26 cellular contexts compared by ENCODE assay signal in the genomic region with DNA sequence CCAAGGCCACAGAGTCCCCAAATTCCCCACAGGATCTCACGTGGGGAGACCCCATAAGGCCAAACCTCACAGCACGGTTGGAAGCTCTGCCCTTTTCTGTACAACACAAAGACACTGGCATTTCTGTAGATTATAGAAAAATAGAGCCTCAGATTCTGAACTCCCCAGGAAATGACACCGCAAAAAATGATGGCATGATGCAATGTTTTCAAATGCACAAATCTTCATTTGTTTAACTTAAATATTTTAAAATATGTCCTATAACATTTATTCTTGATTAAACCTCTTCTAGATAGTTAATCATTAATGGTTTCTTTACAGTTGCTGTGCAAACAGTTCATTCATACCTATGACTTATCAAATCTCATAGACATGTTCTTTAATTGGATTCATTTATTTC. TPM values are rescaled to one million over a fixed set of nuclear protein-coding genes. Genes with fewer than 3 reads are reported as not detected.
"Had no signal": no experiment of that assay in that cellular context is flagged by ENCODE, and none has a peak within 500 bp of the region (broad histone marks: within the 10 kb centered on the region; RNA-seq: fewer than 3 reads in every experiment).

No MANE protein-coding gene starts in this region.

- H3K9me3 ChIP-seq: left lung, testis, uterus had no signal

- H3K36me3 ChIP-seq: cardiac muscle cell, left lung, neural progenitor cell, uterus, WERI-Rb-1 had no signal

- H3K36me3 Mint-ChIP-seq: activated CD8-positive, alpha-beta memory T cell treated with anti-CD3 and anti-CD28 coated beads, Interleukin-2, amount 10 ng/mL, durations not matched to agents 7 days and 5 days; mesothelial cell of epicardium; naive thymus-derived CD8-positive, alpha-beta T cell; neural progenitor cell had no signal

- H3K4me3 ChIP-seq: cardiac muscle cell, left lung, neural progenitor cell, testis, uterus had no signal

- DNase-seq: activated CD4-positive, alpha-beta T cell treated with anti-CD3 and anti-CD28 coated beads, Interleukin-2, amount 10 ng/mL, durations not matched to agents 7 days and 5 days; activated CD4-positive, CD25-positive, alpha-beta regulatory T cell treated with anti-CD3 and anti-CD28 coated beads, Interleukin-2, amount 50 U/mL, for 72 hours; activated CD8-positive, alpha-beta memory T cell treated with anti-CD3 and anti-CD28 coated beads, Interleukin-2, amount 10 ng/mL, durations not matched to agents 7 days and 5 days; activated CD8-positive, alpha-beta T cell treated with anti-CD3 and anti-CD28 coated beads for 36 hours; activated effector memory CD4-positive, alpha-beta T cell treated with anti-CD3 and anti-CD28 coated beads, Interleukin-2, amount 50 U/mL, for 16 hours; activated naive CD4-positive, alpha-beta T cell treated with anti-CD3 and anti-CD28 coated beads, Interleukin-2, amount 50 U/mL, for 16 hours; activated naive CD8-positive, alpha-beta T cell treated with anti-CD3 and anti-CD28 coated beads, Interleukin-2, amount 50 U/mL, for 24 hours; activated T-cell treated with anti-CD3 and anti-CD28 coated beads for 4 hours; effector CD4-positive, alpha-beta T cell; erythroblast; foreskin keratinocyte; kidney glomerular epithelial cell; left lung; naive thymus-derived CD8-positive, alpha-beta T cell; stimulated activated CD4-positive, alpha-beta T cell treated with anti-CD3 and anti-CD28 coated beads, Interleukin-4, amount 100 ng/mL, for 1 hour; stimulated activated naive CD4-positive, alpha-beta T cell; testis; trophoblast cell; uterus; WERI-Rb-1 had no signal

- H3K4me1 Mint-ChIP-seq: activated CD4-positive, alpha-beta T cell treated with anti-CD3 and anti-CD28 coated beads, Interleukin-2, amount 10 ng/mL, durations not matched to agents 7 days and 5 days; activated CD8-positive, alpha-beta memory T cell treated with anti-CD3 and anti-CD28 coated beads, Interleukin-2, amount 10 ng/mL, durations not matched to agents 7 days and 5 days; activated naive CD8-positive, alpha-beta T cell treated with anti-CD3 and anti-CD28 coated beads, Interleukin-2, amount 50 U/mL, for 24 hours; naive thymus-derived CD8-positive, alpha-beta T cell had no signal

- H3K4me1 ChIP-seq: foreskin keratinocyte, left lung, testis, uterus had no signal

- H3K27me3 ChIP-seq: cardiac muscle cell, neural progenitor cell, testis had no signal

- H3K9me3 Mint-ChIP-seq: activated CD4-positive, alpha-beta T cell treated with anti-CD3 and anti-CD28 coated beads, Interleukin-2, amount 10 ng/mL, durations not matched to agents 7 days and 5 days; activated CD8-positive, alpha-beta T cell treated with anti-CD3 and anti-CD28 coated beads for 36 hours; activated naive CD8-positive, alpha-beta T cell treated with anti-CD3 and anti-CD28 coated beads, Interleukin-2, amount 50 U/mL, for 24 hours; mesothelial cell of epicardium; neural progenitor cell had no signal

- H3K27ac ChIP-seq: cardiac muscle cell, foreskin keratinocyte, left lung, neural progenitor cell, testis, uterus, WERI-Rb-1 had no signal

- ATAC-seq: activated CD8-positive, alpha-beta memory T cell treated with anti-CD3 and anti-CD28 coated beads, Interleukin-2, amount 10 ng/mL, durations not matched to agents 7 days and 5 days; activated CD8-positive, alpha-beta T cell treated with anti-CD3 and anti-CD28 coated beads for 36 hours; activated naive CD8-positive, alpha-beta T cell treated with anti-CD3 and anti-CD28 coated beads, Interleukin-2, amount 50 U/mL, for 24 hours; foreskin keratinocyte; left lung; naive thymus-derived CD8-positive, alpha-beta T cell had no signal

- H3K27ac Mint-ChIP-seq: activated CD4-positive, alpha-beta T cell treated with anti-CD3 and anti-CD28 coated beads, Interleukin-2, amount 10 ng/mL, durations not matched to agents 7 days and 5 days; activated CD8-positive, alpha-beta memory T cell treated with anti-CD3 and anti-CD28 coated beads, Interleukin-2, amount 10 ng/mL, durations not matched to agents 7 days and 5 days; activated CD8-positive, alpha-beta T cell treated with anti-CD3 and anti-CD28 coated beads for 36 hours; activated naive CD8-positive, alpha-beta T cell treated with anti-CD3 and anti-CD28 coated beads, Interleukin-2, amount 50 U/mL, for 24 hours; mesothelial cell of epicardium; neural progenitor cell; progenitor cell of endocrine pancreas had no signal

- H3K4me3 Mint-ChIP-seq: activated CD4-positive, alpha-beta T cell treated with anti-CD3 and anti-CD28 coated beads, Interleukin-2, amount 10 ng/mL, durations not matched to agents 7 days and 5 days; activated CD8-positive, alpha-beta memory T cell treated with anti-CD3 and anti-CD28 coated beads, Interleukin-2, amount 10 ng/mL, durations not matched to agents 7 days and 5 days; activated CD8-positive, alpha-beta T cell treated with anti-CD3 and anti-CD28 coated beads for 36 hours; activated naive CD8-positive, alpha-beta T cell treated with anti-CD3 and anti-CD28 coated beads, Interleukin-2, amount 50 U/mL, for 24 hours; mesothelial cell of epicardium; naive thymus-derived CD8-positive, alpha-beta T cell; neural progenitor cell had no signal

RNA-seq across cellular contexts. Expression of a gene that starts 33.8 kb away (rescaled TPM):
- total RNA-seq: activated CD4-positive, alpha-beta T cell treated with anti-CD3 and anti-CD28 coated beads, Interleukin-2, amount 10 ng/mL, durations not matched to agents 7 days and 5 days; activated CD8-positive, alpha-beta T cell treated with anti-CD3 and anti-CD28 coated beads for 36 hours; cardiac muscle cell; cerebellum; foreskin keratinocyte; left lung; lung microvascular endothelial cell; mesothelial cell of epicardium; naive thymus-derived CD8-positive, alpha-beta T cell had no signal
